Comparison of ENCODE assay signal across 9 cellular contexts in genomic region chr4:130851107-130851506, GRCh38.
"Had no signal": no experiment of that assay in that cellular context is flagged by ENCODE, and none has a peak within 500 bp of the region (broad histone marks: within the 10 kb centered on the region; RNA-seq: fewer than 3 reads in every experiment).

No MANE protein-coding gene starts in this region.

- H3K9ac ChIP-seq: KMS-11 had no signal

- H3K4me3 ChIP-seq: GM23338 had no signal

- DNase-seq: H9, HCEC 1CT, KBM-7 had no signal

- FAIRE-seq: H1, H54, HepG2 had no signal

- H3K27ac ChIP-seq: HL-60, KMS-11 had no signal

- ATAC-seq: GM23338, HepG2 had no signal

- H3K4me2 ChIP-seq: GM23338, KMS-11 had no signal
